In genomic region chr1:50564417-50564816, GRCh38 we compare ENCODE assay signal across 33 cellular contexts.
"Had no signal": no experiment of that assay in that cellular context is flagged by ENCODE, and none has a peak within 500 bp of the region (broad histone marks: within the 10 kb centered on the region; RNA-seq: fewer than 3 reads in every experiment).

No MANE protein-coding gene starts in this region.

- H3K36me3 ChIP-seq: brain microvascular endothelial cell, breast epithelium had no signal

- DNase-seq: activated B cell treated with CpG ODN at 0.5 μM for 24 hours; activated CD4-positive, alpha-beta memory T cell treated with anti-CD3 and anti-CD28 coated beads for 36 hours; activated CD4-positive, alpha-beta T cell treated with anti-CD3 and anti-CD28 coated beads for 4 hours; activated CD4-positive, alpha-beta T cell treated with anti-CD3 and anti-CD28 coated beads, Interleukin-2, amount 10 ng/mL, durations not matched to agents 24 days and 14 days; activated CD4-positive, alpha-beta T cell treated with anti-CD3 and anti-CD28 coated beads, Interleukin-2, amount 50 U/mL, for 1 hour; activated CD4-positive, alpha-beta T cell treated with anti-CD3 and anti-CD28 coated beads, Interleukin-2, amount 50 U/mL, for 4 hours; activated CD4-positive, CD25-positive, alpha-beta regulatory T cell treated with anti-CD3 and anti-CD28 coated beads, Interleukin-2, amount 50 U/mL, for 72 hours; activated CD8-positive, alpha-beta memory T cell treated with anti-CD3 and anti-CD28 coated beads, Interleukin-2, amount 50 U/mL, for 4 hours; activated CD8-positive, alpha-beta T cell treated with anti-CD3 and anti-CD28 coated beads for 36 hours; activated effector memory CD4-positive, alpha-beta T cell treated with anti-CD3 and anti-CD28 coated beads, Interleukin-2, amount 50 U/mL, for 16 hours; activated gamma-delta T cell treated with Interleukin-2 at 50 U/mL for 16 hours; activated naive CD4-positive, alpha-beta T cell; activated naive CD4-positive, alpha-beta T cell treated with anti-CD3 and anti-CD28 coated beads for 36 hours; activated naive CD4-positive, alpha-beta T cell treated with anti-CD3 and anti-CD28 coated beads, Interleukin-2, amount 50 U/mL, for 16 hours; activated naive CD8-positive, alpha-beta T cell treated with anti-CD3 and anti-CD28 coated beads for 36 hours; activated T-cell treated with anti-CD3 and anti-CD28 coated beads for 4 hours; activated T-cell treated with anti-CD3 and anti-CD28 coated beads, Interleukin-2, amount 50 U/mL, for 1 hour; activated T-cell treated with anti-CD3 and anti-CD28 coated beads, Interleukin-2, amount 50 U/mL, for 4 hours; activated T-cell treated with anti-CD3 and anti-CD28 coated beads, Interleukin-2, amount 50 U/mL, for 72 hours; adrenal gland; amniotic stem cell; aorta; body of pancreas; brain microvascular endothelial cell; cerebellar nuclear complex; T-helper 2 cell; T-helper 9 cell had no signal

- FAIRE-seq: astrocyte, TTC549 had no signal

- H3K4me1 ChIP-seq: adrenal gland, body of pancreas, breast epithelium had no signal

- H3K27ac ChIP-seq: adrenal gland, body of pancreas, brain microvascular endothelial cell, breast epithelium, VCaP had no signal

- H3K9me3 ChIP-seq: adrenal gland, body of pancreas, breast epithelium had no signal

- H3K27me3 ChIP-seq: adrenal gland, body of pancreas, brain microvascular endothelial cell, breast epithelium had no signal

- H3K4me3 ChIP-seq: adrenal gland, body of pancreas, breast epithelium had no signal

- ATAC-seq: activated CD8-positive, alpha-beta T cell treated with anti-CD3 and anti-CD28 coated beads for 36 hours; activated naive CD4-positive, alpha-beta T cell treated with anti-CD3 and anti-CD28 coated beads, Interleukin-2, amount 50 U/mL, for 72 hours; activated T-cell treated with anti-CD3 and anti-CD28 coated beads, Interleukin-2, amount 50 U/mL, for 4 hours; activated T-cell treated with anti-CD3 and anti-CD28 coated beads, Interleukin-2, amount 50 U/mL, for 72 hours; activated T-helper 17 cell treated with anti-CD3 and anti-CD28 coated beads, Interleukin-2, amount 50 U/mL, for 72 hours; body of pancreas had no signal
